8 cellular contexts compared by ENCODE assay signal in genomic region chr19:1266818-1267440, GRCh38. TPM values are rescaled to one million over a fixed set of nuclear protein-coding genes. Genes with fewer than 3 reads are reported as not detected.
DNase-seq lines count a peak whose midpoint lies in the region; ATAC-seq and TF ChIP-seq lines count a peak whose summit lies in the region.

No MANE protein-coding gene starts in this region.

- DNase-seq in AG09309 (ENCODE audit: low read depth) (no peak), HL-60 (ENCODE audit: low read depth in 1 of 2, low spot score in 1 of 2) (peak; percentile 35 to 59), iPS-NIHi7 (ENCODE audit: extremely low spot score) (peak; percentile 60), DMS114 treated with DMSO at 0.1 percent for 48 hours (lab: John Stamatoyannopoulos, UW; ENCODE audit: unreplicated experiment) (no peak)
- peak; percentile 81 for DNase-seq in T-helper 2 cell treated with Interferon-gamma antibody and Interleukin-4, amounts not matched to agents 5 μg/mL and 100 μg/mL, for 36 hours (ENCODE audit: low spot score)

- H3K27ac Mint-ChIP-seq in T-helper 2 cell treated with Interferon-gamma antibody and Interleukin-4, amounts not matched to agents 5 μg/mL and 100 μg/mL, for 36 hours: peak overlapping the region; percentile 26
- H3K27ac Mint-ChIP-seq in brain: peak overlapping the region; percentile 73 to 97 (median 84)

- H3K27me3 ChIP-seq in HL-60 (ENCODE audit: insufficient read depth, poor library complexity, severe bottlenecking): no peaks in the 10 kb centered on the region

- peaks cover 22% of the 10 kb centered on the region for H3K36me3 Mint-ChIP-seq in T-helper 2 cell treated with Interferon-gamma antibody and Interleukin-4, amounts not matched to agents 5 μg/mL and 100 μg/mL, for 36 hours (ENCODE audit: low read depth)
- H3K36me3 Mint-ChIP-seq in brain: peaks cover 21% of the 10 kb centered on the region

- peak; percentile 71 for TF ChIP-seq CTCF in AG09309 (IDR thresholded peaks at IDR 0.05; ENCODE audit: control insufficient read depth, insufficient read depth, low read depth, low read length, missing control alignments)
- peak; percentile 67 for TF ChIP-seq CTCF in HL-60 (IDR thresholded peaks at IDR 0.05; ENCODE audit: insufficient read depth, low read length)
- TF ChIP-seq CTCF in brain (conservative IDR thresholded peaks at IDR 0.05): peak; percentile 97 to 98

- peak overlapping the region; percentile 53 for H3K4me3 ChIP-seq in AG09309 (ENCODE audit: control insufficient read depth, low read depth, low read length)
- peak overlapping the region; percentile 48 for H3K4me3 ChIP-seq in HL-60 (replicated peaks; ENCODE audit: insufficient read depth, low read length)
- peak overlapping the region; percentile 32 to 59 (median 51) for H3K4me3 ChIP-seq in skin epidermis

- ATAC-seq in GM18870 (IDR thresholded peaks at IDR 0.05; ENCODE audit: unreplicated experiment): peak; percentile 11

- H3K4me3 Mint-ChIP-seq in T-helper 2 cell treated with Interferon-gamma antibody and Interleukin-4, amounts not matched to agents 5 μg/mL and 100 μg/mL, for 36 hours: peak overlapping the region; percentile 69
- peak overlapping the region; percentile 78 to 82 (median 80) for H3K4me3 Mint-ChIP-seq in brain

- H3K27ac ChIP-seq in HL-60 (replicated peaks): no peak overlapping the region
- H3K27ac ChIP-seq in skin epidermis: peak overlapping the region; percentile 50 to 99 (median 86)

- peaks cover 3% of the 10 kb centered on the region for H3K27me3 Mint-ChIP-seq in T-helper 2 cell treated with Interferon-gamma antibody and Interleukin-4, amounts not matched to agents 5 μg/mL and 100 μg/mL, for 36 hours (ENCODE audit: low read depth)
- peaks cover 3% of the 10 kb centered on the region for H3K27me3 Mint-ChIP-seq in brain

- peaks cover 35% of the 10 kb centered on the region for H3K4me1 Mint-ChIP-seq in T-helper 2 cell treated with Interferon-gamma antibody and Interleukin-4, amounts not matched to agents 5 μg/mL and 100 μg/mL, for 36 hours (ENCODE audit: low read depth)
- H3K4me1 Mint-ChIP-seq in brain: peaks cover 81% of the 10 kb centered on the region

- no peaks in the 10 kb centered on the region for H3K9me3 Mint-ChIP-seq in T-helper 2 cell treated with Interferon-gamma antibody and Interleukin-4, amounts not matched to agents 5 μg/mL and 100 μg/mL, for 36 hours
- H3K9me3 Mint-ChIP-seq in brain: no peaks in the 10 kb centered on the region

RNA-seq across cellular contexts. Expression of gene CIRBP, which starts 2.2 kb away (rescaled TPM):
- polyA plus RNA-seq in brain (ENCODE audit: insufficient read depth, low read depth, low replicate concordance): 617 TPM

RNA-seq across cellular contexts. Expression of gene FAM174C, which starts 8.4 kb away (rescaled TPM):
- polyA plus RNA-seq in brain (ENCODE audit: insufficient read depth, low read depth, low replicate concordance): 60.8 TPM

RNA-seq across cellular contexts. Expression of gene MIDN, which starts 18.5 kb away (rescaled TPM):
- polyA plus RNA-seq in brain (ENCODE audit: insufficient read depth, low read depth, low replicate concordance): 79.7 TPM

RNA-seq across cellular contexts. Expression of gene EFNA2, which starts 18.7 kb away (rescaled TPM):
- polyA plus RNA-seq in brain (ENCODE audit: insufficient read depth, low read depth, low replicate concordance): 14.9 TPM

RNA-seq across cellular contexts. Expression of gene ATP5F1D, which starts 25.4 kb away (rescaled TPM):
- 365 TPM for polyA plus RNA-seq in brain (ENCODE audit: insufficient read depth, low read depth, low replicate concordance)

Comparison
In these comparisons a context has a peak if more than half of its experiments do, and no peak if none do; other contexts are left out.
1. DNase-seq: peak in HL-60 (2 of 2), T-helper 2 cell treated with Interferon-gamma antibody and Interleukin-4, amounts not matched to agents 5 μg/mL and 100 μg/mL, for 36 hours (single experiment) and iPS-NIHi7 (single experiment); none in AG09309 (single experiment) and DMS114 treated with DMSO at 0.1 percent for 48 hours (single experiment).
2. Peak in every context shown above with its lines, with median percentiles within 50 percentile points of each other: H3K4me3 ChIP-seq and CTCF ChIP-seq.